In genomic region chr19:56086671-56087430, GRCh38 we compare ENCODE assay signal across 17 cellular contexts.
"Had no signal": no experiment of that assay in that cellular context is flagged by ENCODE, and none has a peak within 500 bp of the region (broad histone marks: within the 10 kb centered on the region; RNA-seq: fewer than 3 reads in every experiment).

No MANE protein-coding gene starts in this region.

- DNase-seq: activated B cell treated with CpG ODN at 0.5 μM for 24 hours; activated CD4-positive, alpha-beta T cell treated with anti-CD3 and anti-CD28 coated beads, Interleukin-2, amount 10 ng/mL, durations not matched to agents 24 days and 14 days; activated CD8-positive, alpha-beta memory T cell treated with anti-CD3 and anti-CD28 coated beads, Interleukin-2, amount 50 U/mL, for 48 hours; activated CD8-positive, alpha-beta T cell treated with anti-CD3 and anti-CD28 coated beads, Interleukin-2, amount 10 ng/mL, durations not matched to agents 7 days and 5 days; activated naive CD4-positive, alpha-beta T cell treated with Interleukin-2 at 50 U/mL for 16 hours; mesendoderm; occipital lobe; SW 1271; tibial artery had no signal

- H3K27me3 ChIP-seq: tibial artery had no signal

- H3K4me3 ChIP-seq: left lung, tibial artery had no signal

- ATAC-seq: activated CD8-positive, alpha-beta T cell treated with anti-CD3 and anti-CD28 coated beads, Interleukin-2, amount 10 ng/mL, durations not matched to agents 7 days and 5 days; left lung; sciatic nerve had no signal

- FAIRE-seq: astrocyte, bronchial epithelial cell, frontal cortex, islet of Langerhans, TTC549, urothelium cell line had no signal

- H3K27ac ChIP-seq: left lung, tibial artery had no signal

- H3K9me3 ChIP-seq: left lung, tibial artery had no signal
